1 cellular context compared by ENCODE assay signal in genomic region chr10:100760726-100761125, GRCh38.
TF ChIP-seq lines count a peak whose summit lies in the region.

No MANE protein-coding gene starts in this region.

TF ChIP-seq in GM23338, 12 proteins besides CTCF, POLR2A, EP300 and RAD21 (continued from another document):
- TF ChIP-seq ZNF462 (CRISPR knock-in tag; IDR thresholded peaks at IDR 0.05) = no peak
- TF ChIP-seq POLR2AphosphoS5 (IDR thresholded peaks at IDR 0.05; ENCODE audit: low read depth) = no peak
- TF ChIP-seq ZNF114 (CRISPR knock-in tag; IDR thresholded peaks at IDR 0.05) = no peak
- no peak for TF ChIP-seq ZNF331 (CRISPR knock-in tag; IDR thresholded peaks at IDR 0.05; ENCODE audit: low read depth)
- TF ChIP-seq JUNB (IDR thresholded peaks at IDR 0.05; ENCODE audit: unreplicated experiment) = no peak
TF ChIP-seq in GM23338: peak in this region for 0.
